ENCODE assay signal across 8 cellular contexts in the genomic region with DNA sequence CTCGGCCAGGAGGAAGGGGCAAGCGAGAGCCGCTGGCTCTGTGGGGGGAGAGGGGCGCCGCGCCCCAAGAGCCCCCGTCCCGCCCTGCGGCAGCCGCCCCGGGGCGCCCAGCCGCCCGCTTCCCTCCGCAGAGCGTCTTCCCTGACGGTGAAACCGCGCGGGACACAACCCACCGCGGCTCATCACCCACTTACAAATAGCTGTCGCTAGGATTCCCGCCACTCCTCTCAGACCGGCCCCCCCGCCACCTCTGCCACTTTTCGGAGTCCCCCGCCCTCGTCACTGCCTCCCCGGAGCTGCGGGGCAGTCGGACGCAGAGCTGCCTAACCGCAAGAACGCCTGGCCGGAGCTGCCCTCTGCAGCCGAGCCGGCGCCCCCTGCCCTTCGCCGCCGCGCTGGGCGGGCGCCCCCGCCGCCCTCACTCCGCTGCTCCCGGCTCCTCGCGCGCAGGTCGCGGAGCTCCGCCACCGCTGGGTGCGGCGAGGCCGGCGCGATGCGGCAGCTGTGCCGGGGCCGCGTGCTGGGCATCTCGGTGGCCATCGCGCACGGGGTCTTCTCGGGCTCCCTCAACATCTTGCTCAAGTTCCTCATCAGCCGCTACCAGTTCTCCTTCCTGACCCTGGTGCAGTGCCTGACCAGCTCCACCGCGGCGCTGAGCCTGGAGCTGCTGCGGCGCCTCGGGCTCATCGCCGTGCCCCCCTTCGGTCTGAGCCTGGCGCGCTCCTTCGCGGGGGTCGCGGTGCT. TPM values are rescaled to one million over a fixed set of nuclear protein-coding genes. Genes with fewer than 3 reads are reported as not detected.
DNase-seq lines count a peak whose midpoint lies in the region; ATAC-seq and TF ChIP-seq lines count a peak whose summit lies in the region.

A gene with protein sequence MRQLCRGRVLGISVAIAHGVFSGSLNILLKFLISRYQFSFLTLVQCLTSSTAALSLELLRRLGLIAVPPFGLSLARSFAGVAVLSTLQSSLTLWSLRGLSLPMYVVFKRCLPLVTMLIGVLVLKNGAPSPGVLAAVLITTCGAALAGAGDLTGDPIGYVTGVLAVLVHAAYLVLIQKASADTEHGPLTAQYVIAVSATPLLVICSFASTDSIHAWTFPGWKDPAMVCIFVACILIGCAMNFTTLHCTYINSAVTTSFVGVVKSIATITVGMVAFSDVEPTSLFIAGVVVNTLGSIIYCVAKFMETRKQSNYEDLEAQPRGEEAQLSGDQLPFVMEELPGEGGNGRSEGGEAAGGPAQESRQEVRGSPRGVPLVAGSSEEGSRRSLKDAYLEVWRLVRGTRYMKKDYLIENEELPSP (plus strand): TSS at position 366 of the 744 bp plus-strand sequence. CDS start 128 bp downstream, at position 494.

- H3K27ac ChIP-seq in HUES6 (ENCODE audit: low read depth, low read length): no peak within 1 kb of the TSS

- CTCF ChIA-PET in Calu3 (lab: Charles Lee): interaction anchor here (0.6 kb wide), 1 partner anchor 8 kb away, joined by 3 read pairs; no protein-coding TSS in a partner anchor

- H3K27me3 Mint-ChIP-seq in Calu3 (ENCODE audit: unreplicated experiment) (no peaks in the 10 kb centered on the region), neural crest cell (ENCODE audit: low read depth) (peaks cover 57% of the 10 kb centered on the region)

- no TSS peak for BruUV-seq in Calu3 (replicated peaks; lab: Mats Ljungman, UMichigan)

- H3K4me3 ChIP-seq in HUES6 (ENCODE audit: low read depth, low read length) (peak within 1 kb of the TSS; percentile 64), fibroblast of the aortic adventitia (ENCODE audit: low read depth, low read length) (peak within 1 kb of the TSS; percentile 56)

- H3K4me3 Mint-ChIP-seq in Calu3 (ENCODE audit: low read depth, unreplicated experiment) (peak within 1 kb of the TSS; percentile 85), neural crest cell (peak within 1 kb of the TSS; percentile 83)

- no peaks in the 10 kb centered on the region for H3K36me3 ChIP-seq in HUES6 (ENCODE audit: control insufficient read depth, insufficient read depth, low read length)

- peaks cover 67% of the 10 kb centered on the region for H3K27me3 ChIP-seq in HUES6 (ENCODE audit: control insufficient read depth, insufficient read depth, low read length)

- peaks cover 17% of the 10 kb centered on the region for H3K36me3 Mint-ChIP-seq in Calu3 (ENCODE audit: insufficient read depth, unreplicated experiment)
- H3K36me3 Mint-ChIP-seq in neural crest cell (ENCODE audit: low read depth): peaks cover 2% of the 10 kb centered on the region

- H3K4me1 Mint-ChIP-seq in Calu3 (ENCODE audit: low read depth, unreplicated experiment) (no peaks in the 10 kb centered on the region), neural crest cell (peaks cover 6% of the 10 kb centered on the region)

- H3K9ac ChIP-seq in HUES6 (ENCODE audit: low read length): peak within 1 kb of the TSS; percentile 62

- ATAC-seq in HG03442 (IDR thresholded peaks at IDR 0.05; ENCODE audit: unreplicated experiment) (no peak), HG03175 (IDR thresholded peaks at IDR 0.05; ENCODE audit: unreplicated experiment) (no peak)

- DNase-seq in Calu3 (peak; percentile 9), fibroblast of the aortic adventitia (ENCODE audit: low read depth) (no peak), neural crest cell (ENCODE audit: low read depth, low spot score) (peak; percentile 28), AML-193 (lab: John Stamatoyannopoulos, UW) (no peak)
- peak; percentile 29 to 39 for DNase-seq in activated CD4-positive, alpha-beta T cell treated with anti-CD3 and anti-CD28 coated beads, Interleukin-2, amount 50 U/mL, for 48 hours

- intact Hi-C loops in Calu3 (cut with micrococcal nuclease; ENCODE audit: unreplicated experiment): loop anchor here (10.0 kb wide), 1 partner anchor 277 kb away; no protein-coding TSS in a partner anchor

- H3K27ac Mint-ChIP-seq in Calu3 (ENCODE audit: unreplicated experiment) (no peak within 1 kb of the TSS), neural crest cell (ENCODE audit: unreplicated experiment) (peak within 1 kb of the TSS; percentile 27)

- peaks cover 16% of the 10 kb centered on the region for H3K4me1 ChIP-seq in HUES6 (ENCODE audit: control insufficient read depth, insufficient read depth, low read length)

- TF ChIP-seq CTCF in Calu3 (IDR thresholded peaks at IDR 0.05; ENCODE audit: unreplicated experiment) (no peak), fibroblast of the aortic adventitia (IDR thresholded peaks at IDR 0.05; ENCODE audit: insufficient read depth, low read length) (no peak), neural crest cell (conservative IDR thresholded peaks at IDR 0.05) (no peak)

- H3K9me3 ChIP-seq in HUES6 (ENCODE audit: control insufficient read depth, insufficient read depth, low read depth, low read length): no peaks in the 10 kb centered on the region

- no peaks in the 10 kb centered on the region for H3K9me3 Mint-ChIP-seq in Calu3 (ENCODE audit: low read depth, unreplicated experiment)
- no peaks in the 10 kb centered on the region for H3K9me3 Mint-ChIP-seq in neural crest cell

RNA-seq across cellular contexts. Expression of the gene that starts here (rescaled TPM):
- total RNA-seq in Calu3 (2022) (not detected in 2 replicates), fibroblast of the aortic adventitia (ENCODE audit: low replicate concordance) (not detected in 2 replicates), neural crest cell (not detected in 2 replicates)

Comparison
In these comparisons a context has a peak if more than half of its experiments do, and no peak if none do; other contexts are left out.
1. Peak in DNase-seq in Calu3; RNA of the gene not detected or under 1 TPM.
2. Peak in DNase-seq in neural crest cell; RNA of the gene not detected or under 1 TPM.
3. DNase-seq: peak in activated CD4-positive, alpha-beta T cell treated with anti-CD3 and anti-CD28 coated beads, Interleukin-2, amount 50 U/mL, for 48 hours (2 of 2); none in fibroblast of the aortic adventitia (single experiment) and AML-193 (0 of 2).